23 cellular contexts compared by ENCODE assay signal in the genomic region with DNA sequence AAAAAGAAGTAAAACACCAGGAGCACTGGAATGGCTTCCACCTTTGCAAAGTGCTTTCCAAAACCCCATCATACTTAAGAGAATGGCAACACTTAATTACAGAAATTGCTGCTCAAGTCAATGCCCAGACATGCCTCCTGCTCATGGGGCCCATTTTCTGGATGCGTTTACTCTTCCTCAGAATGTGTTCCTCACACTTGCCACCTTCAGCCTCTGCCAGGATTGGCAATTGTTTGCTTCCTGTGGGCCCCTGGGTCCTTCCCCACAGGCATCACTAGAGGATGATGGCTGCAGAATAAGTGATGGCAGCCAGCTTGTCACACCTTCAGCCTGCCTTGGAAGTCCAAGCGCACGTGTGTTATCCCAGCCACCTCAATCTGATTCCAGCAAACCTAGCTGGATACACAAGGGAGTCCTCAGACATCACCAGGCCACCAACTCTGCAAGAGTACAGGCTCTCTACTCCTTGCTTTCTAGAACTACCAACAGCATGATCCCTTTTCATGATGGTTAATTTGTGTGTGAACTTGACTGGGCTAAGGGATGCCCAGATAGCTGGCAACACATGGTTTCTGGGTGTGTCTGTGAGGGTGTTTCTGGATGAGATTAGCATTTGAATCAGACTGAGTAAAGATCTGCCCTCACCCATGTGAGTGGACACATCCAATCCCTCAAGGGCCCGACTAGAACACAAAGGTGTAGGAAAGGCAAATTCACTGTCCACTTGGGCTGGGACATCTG. TPM values are rescaled to one million over a fixed set of nuclear protein-coding genes. Genes with fewer than 3 reads are reported as not detected.
DNase-seq lines count a peak whose midpoint lies in the region; ATAC-seq and TF ChIP-seq lines count a peak whose summit lies in the region.
"Had no signal": no experiment of that assay in that cellular context is flagged by ENCODE, and none has a peak within 500 bp of the region (broad histone marks: within the 10 kb centered on the region; RNA-seq: fewer than 3 reads in every experiment).

No MANE protein-coding gene starts in this region.

- H3K27ac ChIP-seq in IMR-90 (ENCODE audit: insufficient read depth, low read length) (no peak overlapping the region), osteoblast (ENCODE audit: low read depth, low read length) (no peak overlapping the region), MM.1S (ENCODE audit: low read length) (no peak overlapping the region)
- H3K27ac ChIP-seq: 22Rv1, HL-60, KMS-11, RWPE1, SK-N-MC had no signal

- H3K9me1 ChIP-seq in IMR-90 (ENCODE audit: insufficient read depth, low read length): no peaks in the 10 kb centered on the region

- H3K56ac ChIP-seq in IMR-90 (ENCODE audit: extremely low read depth, insufficient read depth, low read length): no peak overlapping the region

- no TSS peak for BruUV-seq in IMR-90 (replicated peaks; lab: Mats Ljungman, UMichigan)

- H2AK9ac ChIP-seq in IMR-90 (replicated peaks; ENCODE audit: low read depth, low read length, poor library complexity): no peak overlapping the region

- DNase-seq in activated CD4-positive, alpha-beta memory T cell treated with anti-CD3 and anti-CD28 coated beads for 36 hours: no peak
- no peak for DNase-seq in activated CD4-positive, alpha-beta memory T cell treated with anti-CD3 and anti-CD28 coated beads, Interleukin-2, amount 10 ng/mL, durations not matched to agents 7 days and 5 days
- DNase-seq in IMR-90 (no peak), osteoblast (ENCODE audit: insufficient read length, low spot score, missing footprints) (peak; percentile 38), ACHN (no peak), MM.1S (no peak), GM20000 (ENCODE audit: low spot score) (no peak)
- DNase-seq: AML-193, C1 segment of cervical spinal cord, DMS53, GDM1, HFFc6, NCI-H1048, NCI-H1417 treated with DMSO at 0.1 percent for 48 hours, NCI-H187 treated with DMSO at 0.1 percent for 48 hours, NCI-H2107, SHP77 treated with DMSO at 0.1 percent for 48 hours had no signal

- intact Hi-C loops in activated CD4-positive, alpha-beta memory T cell treated with anti-CD3 and anti-CD28 coated beads for 36 hours (cut with micrococcal nuclease): no loop called here
- intact Hi-C loops in IMR-90 (cut with micrococcal nuclease): no loop called here

- H4K5ac ChIP-seq in IMR-90 (ENCODE audit: low read depth, low read length): no peak overlapping the region

- WGBS in IMR-90 (ENCODE audit: extremely low coverage in 2 of 2, insufficient read length in 1 of 2), 2 experiments: no CpG with 5 or more reads among the region's 4 CpGs

- no peaks in the 10 kb centered on the region for H3K79me2 ChIP-seq in osteoblast (ENCODE audit: insufficient read depth, low read length)
- no peaks in the 10 kb centered on the region for H3K79me2 ChIP-seq in MM.1S (ENCODE audit: low read length)

- H2BK15ac ChIP-seq in IMR-90 (ENCODE audit: low read depth, low read length): no peak overlapping the region

- H3K9me2 ChIP-seq in MM.1S (replicated peaks; ENCODE audit: insufficient read depth, low read length): no peaks in the 10 kb centered on the region

- in situ Hi-C loops in IMR-90 (cut with MboI; ENCODE audit: low sequenced_read_pairs) (no loop called here), ACHN (cut with HindIII; ENCODE audit: low pct_ligation_motif_present, low pct_unique_long_range_greater_than_20kb, low sequenced_read_pairs) (no loop called here)

- H3K4me3 ChIP-seq in IMR-90 (ENCODE audit: insufficient read depth, low read depth, low read length) (no peak overlapping the region), osteoblast (ENCODE audit: insufficient read depth, low read length) (no peak overlapping the region), MM.1S (ENCODE audit: low read length) (no peak overlapping the region)
- H3K4me3 ChIP-seq: SK-N-MC had no signal

- H3K4me3 Mint-ChIP-seq in activated CD4-positive, alpha-beta memory T cell treated with anti-CD3 and anti-CD28 coated beads for 36 hours: no peak overlapping the region
- H3K4me3 Mint-ChIP-seq in activated CD4-positive, alpha-beta memory T cell treated with anti-CD3 and anti-CD28 coated beads, Interleukin-2, amount 10 ng/mL, durations not matched to agents 7 days and 5 days: no peak overlapping the region
- peak overlapping the region; percentile 4 for H3K4me3 Mint-ChIP-seq in activated T-helper 17 cell treated with anti-CD3 and anti-CD28 coated beads, Interleukin-2, amount 50 U/mL, for 72 hours
- H3K4me3 Mint-ChIP-seq: HFFc6 had no signal

- no peaks in the 10 kb centered on the region for H3K36me3 Mint-ChIP-seq in activated CD4-positive, alpha-beta memory T cell treated with anti-CD3 and anti-CD28 coated beads for 36 hours
- H3K36me3 Mint-ChIP-seq in activated CD4-positive, alpha-beta memory T cell treated with anti-CD3 and anti-CD28 coated beads, Interleukin-2, amount 10 ng/mL, durations not matched to agents 7 days and 5 days (ENCODE audit: low read depth): peaks cover 9% of the 10 kb centered on the region
- peaks cover 5% of the 10 kb centered on the region for H3K36me3 Mint-ChIP-seq in activated T-helper 17 cell treated with anti-CD3 and anti-CD28 coated beads, Interleukin-2, amount 50 U/mL, for 72 hours (ENCODE audit: low read depth)

- H3K9ac ChIP-seq in IMR-90 (ENCODE audit: low read depth, low read length) (no peak overlapping the region), MM.1S (ENCODE audit: low read length) (no peak overlapping the region)
- H3K9ac ChIP-seq: KMS-11 had no signal

- no peak overlapping the region for H3K14ac ChIP-seq in IMR-90 (replicated peaks; ENCODE audit: low read depth, low read length)

- no peaks in the 10 kb centered on the region for H3K9me3 Mint-ChIP-seq in activated CD4-positive, alpha-beta memory T cell treated with anti-CD3 and anti-CD28 coated beads for 36 hours
- H3K9me3 Mint-ChIP-seq in activated CD4-positive, alpha-beta memory T cell treated with anti-CD3 and anti-CD28 coated beads, Interleukin-2, amount 10 ng/mL, durations not matched to agents 7 days and 5 days: peaks cover 3% of the 10 kb centered on the region
- no peaks in the 10 kb centered on the region for H3K9me3 Mint-ChIP-seq in activated T-helper 17 cell treated with anti-CD3 and anti-CD28 coated beads, Interleukin-2, amount 50 U/mL, for 72 hours
- H3K9me3 Mint-ChIP-seq: HFFc6 had no signal

- no peak overlapping the region for H3K23ac ChIP-seq in IMR-90 (ENCODE audit: low read depth, low read length)

- peaks cover 34% of the 10 kb centered on the region for H3F3A ChIP-seq in MM.1S (ENCODE audit: insufficient read depth, low read length)

- no peak for TF ChIP-seq POLR2A in IMR-90 (IDR thresholded peaks at IDR 0.05; ENCODE audit: low read depth, low read length)

- peaks cover 55% of the 10 kb centered on the region for H3K4me1 Mint-ChIP-seq in activated CD4-positive, alpha-beta memory T cell treated with anti-CD3 and anti-CD28 coated beads for 36 hours (ENCODE audit: low read depth)
- H3K4me1 Mint-ChIP-seq in activated CD4-positive, alpha-beta memory T cell treated with anti-CD3 and anti-CD28 coated beads, Interleukin-2, amount 10 ng/mL, durations not matched to agents 7 days and 5 days: peaks cover 54% of the 10 kb centered on the region
- peaks cover 19% of the 10 kb centered on the region for H3K4me1 Mint-ChIP-seq in activated T-helper 17 cell treated with anti-CD3 and anti-CD28 coated beads, Interleukin-2, amount 50 U/mL, for 72 hours

- H3K79me1 ChIP-seq in IMR-90 (ENCODE audit: low read depth in 1 of 2, low read length in 2 of 2): no peaks in the 10 kb centered on the region

- dilution Hi-C loops in IMR-90 (cut with HindIII; ENCODE audit: low sequenced_read_pairs, unreplicated experiment): no loop called here

- CTCF ChIA-PET in activated CD4-positive, alpha-beta memory T cell treated with anti-CD3 and anti-CD28 coated beads for 36 hours (lab: Charles Lee): interaction anchor here (0.6 to 2.2 kb wide), 2 partner anchors 8 to 18 kb away, joined by 3 to 11 read pairs; no protein-coding TSS in a partner anchor
- CTCF ChIA-PET in activated CD4-positive, alpha-beta memory T cell treated with anti-CD3 and anti-CD28 coated beads, Interleukin-2, amount 10 ng/mL, durations not matched to agents 7 days and 5 days (lab: Charles Lee): interaction anchor here (5.6 to 6.0 kb wide), 2 partner anchors 9 to 27 kb away, joined by 33 to 35 read pairs; no protein-coding TSS in a partner anchor
- CTCF ChIA-PET in IMR-90 (lab: Yijun Ruan, JAX): no interaction called here

- no peak for TF ChIP-seq RAD21 in IMR-90 (IDR thresholded peaks at IDR 0.05; ENCODE audit: low read length)

- H2BK5ac ChIP-seq in IMR-90 (ENCODE audit: low read depth, low read length, poor library complexity, severe bottlenecking): no peak overlapping the region

- H3K27ac Mint-ChIP-seq in activated CD4-positive, alpha-beta memory T cell treated with anti-CD3 and anti-CD28 coated beads for 36 hours: peak overlapping the region; percentile 23
- no peak overlapping the region for H3K27ac Mint-ChIP-seq in activated CD4-positive, alpha-beta memory T cell treated with anti-CD3 and anti-CD28 coated beads, Interleukin-2, amount 10 ng/mL, durations not matched to agents 7 days and 5 days
- H3K27ac Mint-ChIP-seq in activated T-helper 17 cell treated with anti-CD3 and anti-CD28 coated beads, Interleukin-2, amount 50 U/mL, for 72 hours: peak overlapping the region; percentile 21
- H3K27ac Mint-ChIP-seq: HFFc6 had no signal

- H4K20me1 ChIP-seq in IMR-90 (ENCODE audit: insufficient read depth, low read length) (no peaks in the 10 kb centered on the region), osteoblast (ENCODE audit: insufficient read depth, low read length) (no peaks in the 10 kb centered on the region), MM.1S (ENCODE audit: insufficient read depth, low read length) (no peaks in the 10 kb centered on the region)

- H2AFZ ChIP-seq in IMR-90 (replicated peaks; ENCODE audit: low read length, poor library complexity) (peak overlapping the region; percentile 32), osteoblast (ENCODE audit: low read length) (no peak overlapping the region), MM.1S (ENCODE audit: low read length) (no peak overlapping the region)

- H3K4me1 ChIP-seq in IMR-90 (ENCODE audit: control insufficient read depth, insufficient read depth, low read length) (no peaks in the 10 kb centered on the region), osteoblast (ENCODE audit: insufficient read depth, low read length) (no peaks in the 10 kb centered on the region), MM.1S (ENCODE audit: low read length) (peaks cover 34% of the 10 kb centered on the region)

- H4K91ac ChIP-seq in IMR-90 (ENCODE audit: insufficient read depth, low read depth, low read length): no peak overlapping the region

- no peak overlapping the region for H4K8ac ChIP-seq in IMR-90 (ENCODE audit: low read depth in 2 of 2, low read length in 2 of 2)

- POLR2A ChIA-PET in activated CD4-positive, alpha-beta memory T cell treated with anti-CD3 and anti-CD28 coated beads for 36 hours (lab: Charles Lee): no interaction called here
- POLR2A ChIA-PET in activated CD4-positive, alpha-beta memory T cell treated with anti-CD3 and anti-CD28 coated beads, Interleukin-2, amount 10 ng/mL, durations not matched to agents 7 days and 5 days (lab: Charles Lee): interaction anchor here (0.7 to 2.7 kb wide), 3 partner anchors 8 to 55 kb away, joined by 3 to 10 read pairs (median 5); a partner anchor contains a TSS
- POLR2A ChIA-PET in IMR-90 (lab: Charles Lee; ENCODE audit: unreplicated experiment): no interaction called here

- H2BK20ac ChIP-seq in IMR-90 (ENCODE audit: low read depth, low read length): no peak overlapping the region

- H3K4ac ChIP-seq in IMR-90 (ENCODE audit: low read depth, low read length): no peak overlapping the region

- no peak overlapping the region for H2AK5ac ChIP-seq in IMR-90 (ENCODE audit: low read depth, low read length)

- ATAC-seq in IMR-90 (ENCODE audit: low read depth): no peak
- ATAC-seq in activated T-helper 17 cell treated with anti-CD3 and anti-CD28 coated beads, Interleukin-2, amount 50 U/mL, for 72 hours (replicated peaks): no peak

- no peak overlapping the region for H2BK120ac ChIP-seq in IMR-90 (ENCODE audit: low read depth, low read length)

- H3K9me3 ChIP-seq in IMR-90 (ENCODE audit: control insufficient read depth, insufficient read depth, low read length) (peaks cover 2% of the 10 kb centered on the region; the same call in 1 of the 2 replicates), osteoblast (ENCODE audit: low read depth, low read length) (no peaks in the 10 kb centered on the region), MM.1S (replicated peaks; ENCODE audit: insufficient read depth, low read length) (no peaks in the 10 kb centered on the region)

- H3K36me3 ChIP-seq in IMR-90 (ENCODE audit: control insufficient read depth, insufficient read depth, low read length): no peaks in the 10 kb centered on the region
- no peaks in the 10 kb centered on the region for H3K36me3 ChIP-seq in osteoblast (ENCODE audit: insufficient read depth, low read length)
- H3K36me3 ChIP-seq in MM.1S (replicated peaks; ENCODE audit: insufficient read depth, low read length): no peaks in the 10 kb centered on the region

- H3K4me2 ChIP-seq in IMR-90 (ENCODE audit: low read depth, low read length) (no peak overlapping the region), osteoblast (ENCODE audit: insufficient read depth, low read length) (no peak overlapping the region), MM.1S (ENCODE audit: low read depth, low read length) (no peak overlapping the region)
- H3K4me2 ChIP-seq: KMS-11 had no signal

- no peaks in the 10 kb centered on the region for H3K27me3 Mint-ChIP-seq in activated CD4-positive, alpha-beta memory T cell treated with anti-CD3 and anti-CD28 coated beads for 36 hours
- H3K27me3 Mint-ChIP-seq in activated CD4-positive, alpha-beta memory T cell treated with anti-CD3 and anti-CD28 coated beads, Interleukin-2, amount 10 ng/mL, durations not matched to agents 7 days and 5 days: no peaks in the 10 kb centered on the region
- no peaks in the 10 kb centered on the region for H3K27me3 Mint-ChIP-seq in activated T-helper 17 cell treated with anti-CD3 and anti-CD28 coated beads, Interleukin-2, amount 50 U/mL, for 72 hours

- peaks cover 25% of the 10 kb centered on the region for H3K27me3 ChIP-seq in IMR-90 (ENCODE audit: control insufficient read depth, insufficient read depth, low read length)
- H3K27me3 ChIP-seq in osteoblast (ENCODE audit: insufficient read depth, low read length): peaks cover 6% of the 10 kb centered on the region
- no peaks in the 10 kb centered on the region for H3K27me3 ChIP-seq in MM.1S (replicated peaks; ENCODE audit: insufficient read depth, low read length)

- no peak overlapping the region for H3K18ac ChIP-seq in IMR-90 (ENCODE audit: low read depth, low read length)

- TF ChIP-seq CTCF in IMR-90 (conservative IDR thresholded peaks at IDR 0.05; ENCODE audit: low read depth, low read length) (no peak), osteoblast (IDR thresholded peaks at IDR 0.05; ENCODE audit: extremely low read depth, low read depth, low read length) (no peak), MM.1S (IDR thresholded peaks at IDR 0.05; ENCODE audit: low read length) (no peak), GM20000 (IDR thresholded peaks at IDR 0.05; ENCODE audit: extremely low read depth, missing control alignments) (no peak)

RNA-seq across cellular contexts. Expression of a gene that starts 4.9 kb away (rescaled TPM):
- total RNA-seq in activated CD4-positive, alpha-beta memory T cell treated with anti-CD3 and anti-CD28 coated beads for 36 hours: 100 to 1,000 TPM; 140 to 144 TPM
- 100 to 1,000 TPM; 153 to 161 TPM for total RNA-seq in activated CD4-positive, alpha-beta memory T cell treated with anti-CD3 and anti-CD28 coated beads, Interleukin-2, amount 10 ng/mL, durations not matched to agents 7 days and 5 days
- total RNA-seq in IMR-90 (2012; rRNA removed): under 0.01 TPM in 1 of 2 replicates, not detected in the other
- polyA plus RNA-seq in IMR-90 (2012; rRNA removed): 0.03 and 0.04 TPM in 2 replicates
- 0.03 and 0.04 TPM in 2 replicates for polyA plus RNA-seq in IMR-90 (2012; cell fraction: cytosol; rRNA removed)
- polyA plus RNA-seq in IMR-90 (2012; cell fraction: nucleus; rRNA removed; ENCODE audit: low replicate concordance): 0.03 and 0.17 TPM in 2 replicates
- total RNA-seq in activated T-helper 17 cell treated with anti-CD3 and anti-CD28 coated beads, Interleukin-2, amount 50 U/mL, for 72 hours: 100 to 1,000 TPM in 1 of 2 donors, 10 to 100 TPM in 1; 86.9 to 146 TPM
- under 0.01 TPM in 2 replicates for total RNA-seq in osteoblast

RNA-seq across cellular contexts. Expression of a gene that starts 55.1 kb away (rescaled TPM):
- total RNA-seq in activated CD4-positive, alpha-beta memory T cell treated with anti-CD3 and anti-CD28 coated beads for 36 hours: 1 to 10 TPM; 3.3 to 4.3 TPM
- 1 to 10 TPM; 2.0 to 3.6 TPM for total RNA-seq in activated CD4-positive, alpha-beta memory T cell treated with anti-CD3 and anti-CD28 coated beads, Interleukin-2, amount 10 ng/mL, durations not matched to agents 7 days and 5 days
- 6.1 and 9.1 TPM in 2 replicates for total RNA-seq in IMR-90 (2012; rRNA removed)
- polyA plus RNA-seq in IMR-90 (2012; rRNA removed): 10.8 and 11.4 TPM in 2 replicates
- 7.6 and 13.4 TPM in 2 replicates for polyA plus RNA-seq in IMR-90 (2012; cell fraction: cytosol; rRNA removed)
- 8.5 and 13.0 TPM in 2 replicates for polyA plus RNA-seq in IMR-90 (2012; cell fraction: nucleus; rRNA removed; ENCODE audit: low replicate concordance)
- total RNA-seq in activated T-helper 17 cell treated with anti-CD3 and anti-CD28 coated beads, Interleukin-2, amount 50 U/mL, for 72 hours: 1 to 10 TPM; 3.6 to 5.4 TPM
- total RNA-seq in osteoblast: 10.9 and 11.2 TPM in 2 replicates

Comparison
In these comparisons a context has a peak if more than half of its experiments do, and no peak if none do; other contexts are left out.
1. RNA of a gene that starts 4.9 kb away (total RNA-seq): 153 to 161 TPM in activated CD4-positive, alpha-beta memory T cell treated with anti-CD3 and anti-CD28 coated beads, Interleukin-2, amount 10 ng/mL, durations not matched to agents 7 days and 5 days, 86.9 to 146 TPM in activated T-helper 17 cell treated with anti-CD3 and anti-CD28 coated beads, Interleukin-2, amount 50 U/mL, for 72 hours and 140 to 144 TPM in activated CD4-positive, alpha-beta memory T cell treated with anti-CD3 and anti-CD28 coated beads for 36 hours; under 0.01 TPM in IMR-90 and under 0.01 TPM in osteoblast; every median in the first group is over 10 times any median in the second.